12 cellular contexts compared by ENCODE assay signal in genomic region chr6:144922120-144922722, GRCh38.
DNase-seq lines count a peak whose midpoint lies in the region; ATAC-seq and TF ChIP-seq lines count a peak whose summit lies in the region.
"Had no signal": no experiment of that assay in that cellular context is flagged by ENCODE, and none has a peak within 500 bp of the region (broad histone marks: within the 10 kb centered on the region; RNA-seq: fewer than 3 reads in every experiment).

No MANE protein-coding gene starts in this region.

- no peaks in the 10 kb centered on the region for H3K4me1 Mint-ChIP-seq in CD8-positive, alpha-beta T cell (ENCODE audit: low read depth)

- no peaks in the 10 kb centered on the region for H3K4me1 ChIP-seq in CD8-positive, alpha-beta T cell (ENCODE audit: insufficient read depth, low read length)
- H3K4me1 ChIP-seq in prostate gland (replicated peaks): no peaks in the 10 kb centered on the region
- H3K4me1 ChIP-seq: suprapubic skin had no signal

- H3K27ac Mint-ChIP-seq in CD8-positive, alpha-beta T cell: no peak overlapping the region
- H3K27ac Mint-ChIP-seq: CD8-positive, alpha-beta memory T cell had no signal

- CTCF ChIA-PET in CD8-positive, alpha-beta T cell (lab: Charles Lee): no interaction called here

- H3K9me3 Mint-ChIP-seq in CD8-positive, alpha-beta T cell: no peaks in the 10 kb centered on the region

- DNase-seq in ELR (ENCODE audit: low read depth) (peak; percentile 23), RPMI7951 (ENCODE audit: low read depth) (peak; percentile 36), fibroblast of the conjunctiva (ENCODE audit: low read depth) (peak; percentile 51), retina (peak; percentile 20), NCI-H446 treated with DMSO at 0.1 percent for 48 hours (lab: John Stamatoyannopoulos, UW) (no peak), prostate gland (ENCODE audit: low spot score) (no peak)
- DNase-seq in CD8-positive, alpha-beta T cell: no peak
- DNase-seq: CD8-positive, alpha-beta memory T cell; effector CD4-positive, alpha-beta T cell; NCI-H510A treated with DMSO at 0.1 percent for 48 hours had no signal

- ATAC-seq in CD8-positive, alpha-beta T cell: no peak
- ATAC-seq in GM18870 (IDR thresholded peaks at IDR 0.05; ENCODE audit: unreplicated experiment): no peak

- POLR2A ChIA-PET in CD8-positive, alpha-beta T cell (lab: Charles Lee): no interaction called here

- WGBS in prostate gland: 52% methylated on average over 3 of the region's 3 CpGs

- no peak overlapping the region for H3K4me3 ChIP-seq in CD8-positive, alpha-beta T cell (ENCODE audit: low read depth, low read length)
- H3K4me3 ChIP-seq in prostate gland: no peak overlapping the region
- H3K4me3 ChIP-seq: suprapubic skin had no signal

- no peaks in the 10 kb centered on the region for H3K36me3 ChIP-seq in CD8-positive, alpha-beta T cell (ENCODE audit: insufficient read depth, low read length)
- no peaks in the 10 kb centered on the region for H3K36me3 ChIP-seq in prostate gland
- H3K36me3 ChIP-seq: suprapubic skin had no signal

- no peak overlapping the region for H3K4me3 Mint-ChIP-seq in CD8-positive, alpha-beta T cell
- H3K4me3 Mint-ChIP-seq: CD8-positive, alpha-beta memory T cell had no signal

- H3K27me3 ChIP-seq in CD8-positive, alpha-beta T cell (ENCODE audit: insufficient read depth, low read length): no peaks in the 10 kb centered on the region
- H3K27me3 ChIP-seq in prostate gland (replicated peaks; ENCODE audit: insufficient read depth): no peaks in the 10 kb centered on the region
- H3K27me3 ChIP-seq: suprapubic skin had no signal

- intact Hi-C loops in CD8-positive, alpha-beta T cell (cut with DNase I, micrococcal nuclease): no loop called here
- intact Hi-C loops in prostate gland (cut with DNase I): no loop called here

- no peak for TF ChIP-seq POLR2A in prostate gland (IDR thresholded peaks at IDR 0.05)

- no peaks in the 10 kb centered on the region for H3K27me3 Mint-ChIP-seq in CD8-positive, alpha-beta T cell (ENCODE audit: low read depth)

- TF ChIP-seq CTCF in CD8-positive, alpha-beta T cell (IDR thresholded peaks at IDR 0.05): no peak
- no peak for TF ChIP-seq CTCF in prostate gland (IDR thresholded peaks at IDR 0.05)

- no peak overlapping the region for H3K27ac ChIP-seq in CD8-positive, alpha-beta T cell (ENCODE audit: low read depth, low read length)
- H3K27ac ChIP-seq in prostate gland: no peak overlapping the region
- H3K27ac ChIP-seq: suprapubic skin had no signal

- no peaks in the 10 kb centered on the region for H3K9me3 ChIP-seq in CD8-positive, alpha-beta T cell (ENCODE audit: low read length)
- H3K9me3 ChIP-seq in prostate gland: no peaks in the 10 kb centered on the region
- H3K9me3 ChIP-seq: suprapubic skin had no signal

- no peaks in the 10 kb centered on the region for H3K36me3 Mint-ChIP-seq in CD8-positive, alpha-beta T cell
- H3K36me3 Mint-ChIP-seq: CD8-positive, alpha-beta memory T cell had no signal

Comparison
In these comparisons a context has a peak if more than half of its experiments do, and no peak if none do; other contexts are left out.
1. DNase-seq: peak in ELR (single experiment), RPMI7951 (single experiment), fibroblast of the conjunctiva (single experiment) and retina (single experiment); none in CD8-positive, alpha-beta T cell (0 of 7), NCI-H446 treated with DMSO at 0.1 percent for 48 hours (single experiment) and prostate gland (single experiment).